Comparison of ENCODE assay signal across 8 cellular contexts in the genomic region with DNA sequence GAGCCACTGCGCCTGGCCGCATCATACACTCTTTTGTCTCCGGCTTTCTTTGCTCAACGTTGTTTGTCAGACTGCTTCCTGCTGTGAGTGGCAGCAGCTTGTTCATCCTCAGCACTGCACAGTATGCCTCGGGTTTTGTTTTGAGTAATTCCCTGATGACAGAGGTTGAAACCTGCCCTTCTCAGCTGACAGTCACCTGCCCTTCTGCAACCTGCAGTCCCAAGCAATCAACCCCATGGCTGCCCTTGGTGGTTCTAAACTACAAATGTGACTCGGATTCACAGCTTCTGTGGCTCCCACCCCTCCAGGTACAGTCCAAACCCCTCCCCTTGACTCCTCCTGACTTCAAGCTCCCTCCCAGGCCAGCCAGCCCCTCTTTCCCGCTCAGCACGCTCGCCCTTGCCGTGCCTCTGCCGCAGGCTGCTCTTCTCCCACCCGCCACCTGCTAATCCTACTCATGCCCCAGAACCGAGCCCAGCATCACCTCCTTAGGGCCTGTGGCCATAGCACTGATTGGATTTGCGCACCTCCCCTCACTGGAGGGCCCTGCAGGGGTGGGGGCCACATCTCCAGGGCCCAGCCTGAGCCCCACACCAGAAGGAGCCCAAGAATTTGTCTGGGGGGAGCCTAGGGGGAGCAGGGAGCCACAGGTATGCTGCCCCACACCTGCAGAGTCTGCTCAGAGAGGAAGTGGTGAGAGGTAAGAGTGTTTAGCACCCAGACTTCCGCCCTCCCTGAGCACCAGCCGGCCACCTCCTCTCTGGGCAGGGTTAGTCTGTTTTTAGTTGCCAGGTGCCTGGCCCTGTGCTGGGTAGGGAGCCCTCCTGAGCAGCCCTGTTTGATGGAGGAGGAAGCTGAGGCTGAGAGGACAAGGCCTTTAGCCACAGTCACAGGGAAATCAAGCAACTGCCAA. TPM values are rescaled to one million over a fixed set of nuclear protein-coding genes. Genes with fewer than 3 reads are reported as not detected.
A peak's percentile ranks its signal among the peaks of the same experiment; 100 is the strongest.
DNase-seq lines count a peak whose midpoint lies in the region; ATAC-seq, FAIRE-seq and TF ChIP-seq lines count a peak whose summit lies in the region.

No MANE protein-coding gene starts in this region.

- peak; percentile 36 to 84 (median 75) for DNase-seq in CD8-positive, alpha-beta memory T cell
- peak; percentile 63 for DNase-seq in SHP77 treated with DMSO at 0.1 percent for 48 hours (lab: John Stamatoyannopoulos, UW)
- DNase-seq in GM12878 (ENCODE audit: low read depth, low spot score): peak; percentile 95
- no peak for DNase-seq in ureter (ENCODE audit: low spot score)
- no peak for DNase-seq in anterior cingulate cortex (lab: John Stamatoyannopoulos, UW)

- H3K27ac Mint-ChIP-seq in CD8-positive, alpha-beta memory T cell: peak overlapping the region; percentile 87 to 100 (median 98)

- TF ChIP-seq CTCF in GM12878 (IDR thresholded peaks at IDR 0.05 in 2 of 3, conservative IDR thresholded peaks at IDR 0.05 in 1 of 3; ENCODE audit: control insufficient read depth in 2 of 3, extremely low read depth in 1 of 3, insufficient read depth in 1 of 3, low read depth in 3 of 3, low read length in 3 of 3): no peak
- no peak for TF ChIP-seq CTCF in parathyroid adenoma (IDR thresholded peaks at IDR 0.05)

- RAD21 ChIA-PET in GM12878 (lab: Charles Lee; ENCODE audit: unreplicated experiment): interaction anchor here (0.6 to 2.8 kb wide), 9 partner anchors 8 to 108 kb away, joined by 3 to 10 read pairs (median 3); a partner anchor contains a TSS

- peak; percentile 72 to 90; a peak in 3 of 4 replicates for TF ChIP-seq EP300 in GM12878 (IDR thresholded peaks at IDR 0.05; ENCODE audit: borderline replicate concordance in 1 of 2, control insufficient read depth in 1 of 2, low read depth in 2 of 2, low read length in 2 of 2)

- H3K27me3 ChIP-seq in CD8-positive, alpha-beta memory T cell (ENCODE audit: insufficient read depth, low read length, poor library complexity, severe bottlenecking): no peaks in the 10 kb centered on the region
- H3K27me3 ChIP-seq in GM12878 (replicated peaks in 1 of 2; ENCODE audit: control insufficient read depth in 2 of 2, insufficient read depth in 2 of 2, low read length in 1 of 2): no peaks in the 10 kb centered on the region
- no peaks in the 10 kb centered on the region for H3K27me3 ChIP-seq in parathyroid adenoma (ENCODE audit: control insufficient read depth, insufficient read depth, low read length)

- H3K9me3 ChIP-seq in CD8-positive, alpha-beta memory T cell (ENCODE audit: low read length): no peaks in the 10 kb centered on the region
- no peaks in the 10 kb centered on the region for H3K9me3 ChIP-seq in GM12878 (replicated peaks; ENCODE audit: control insufficient read depth, insufficient read depth, low read length)
- H3K9me3 ChIP-seq in parathyroid adenoma (ENCODE audit: control insufficient read depth, low read length): no peaks in the 10 kb centered on the region

- no TSS peak for BruUV-seq in GM12878 (replicated peaks; lab: Mats Ljungman, UMichigan)

- peaks cover 46% of the 10 kb centered on the region for H3K79me2 ChIP-seq in GM12878 (ENCODE audit: control insufficient read depth, insufficient read depth, low read length)
- H3K79me2 ChIP-seq in parathyroid adenoma: peaks cover 9% of the 10 kb centered on the region

- H3K4me1 Mint-ChIP-seq in CD8-positive, alpha-beta memory T cell: peaks cover 95 to 100% (median 100%) of the 10 kb centered on the region in 3 donors

- 1% methylated on average over 16 of the region's 16 CpGs for WGBS in GM12878 (ENCODE audit: insufficient coverage, insufficient replicate concordance, low lambda C conversion rate, missing lambda C conversion rate)

- peak; percentile 91 for FAIRE-seq in GM12878 (lab: Jason Lieb, UNC)

- TF ChIP-seq POLR2A in GM12878 (IDR thresholded peaks at IDR 0.05; ENCODE audit: low read depth, low read length): no peak; the same call in 1 of the 2 replicates

- peaks cover 0 to 66% (median 2%) of the 10 kb centered on the region in 3 donors for H3K36me3 Mint-ChIP-seq in CD8-positive, alpha-beta memory T cell

- H2AFZ ChIP-seq in GM12878 (ENCODE audit: control insufficient read depth, low read depth, low read length) (no peak overlapping the region), parathyroid adenoma (no peak overlapping the region)

- H3K9ac ChIP-seq in GM12878 (ENCODE audit: control insufficient read depth, insufficient read depth, low read length) (no peak overlapping the region), parathyroid adenoma (no peak overlapping the region)

- H3K4me3 Mint-ChIP-seq in CD8-positive, alpha-beta memory T cell: peak overlapping the region; percentile 85 to 99 (median 95)

- H3K4me2 ChIP-seq in GM12878 (ENCODE audit: control insufficient read depth, insufficient read depth) (peak overlapping the region; percentile 68), parathyroid adenoma (ENCODE audit: low read length) (no peak overlapping the region)

- H3K4me1 ChIP-seq in CD8-positive, alpha-beta memory T cell (ENCODE audit: insufficient read depth, low read length): peaks cover 99% of the 10 kb centered on the region
- H3K4me1 ChIP-seq in GM12878 (ENCODE audit: control insufficient read depth, insufficient read depth, low read length): peaks cover 50% of the 10 kb centered on the region
- H3K4me1 ChIP-seq in parathyroid adenoma: peaks cover 39% of the 10 kb centered on the region

- H3K27ac ChIP-seq in CD8-positive, alpha-beta memory T cell (ENCODE audit: low read depth, low read length): peak overlapping the region; percentile 55
- peak overlapping the region; percentile 63 for H3K27ac ChIP-seq in GM12878 (ENCODE audit: control insufficient read depth, insufficient read depth)
- peak overlapping the region; percentile 67 for H3K27ac ChIP-seq in parathyroid adenoma

- POLR2A ChIA-PET in CD8-positive, alpha-beta memory T cell (lab: Charles Lee): interaction anchor here (0.8 to 4.4 kb wide), 10 partner anchors 9 to 97 kb away, joined by 3 to 30 read pairs (median 4); a partner anchor contains a TSS
- POLR2A ChIA-PET in GM12878 (lab: Charles Lee): interaction anchor here (0.6 to 2.9 kb wide), 6 partner anchors 10 to 102 kb away, joined by 3 to 22 read pairs (median 6); a partner anchor contains a TSS

- TF ChIP-seq RAD21 in GM12878 (IDR thresholded peaks at IDR 0.05; ENCODE audit: insufficient read depth, low read depth, low read length): no peak

- intact Hi-C loops in GM12878 (cut with micrococcal nuclease; ENCODE audit: unreplicated experiment): loop anchor here (1.0 kb wide), 1 partner anchor 65 kb away; no protein-coding TSS in a partner anchor

- H3K9me3 Mint-ChIP-seq in CD8-positive, alpha-beta memory T cell: no peaks in the 10 kb centered on the region

- CTCF ChIA-PET in CD8-positive, alpha-beta memory T cell (lab: Charles Lee): interaction anchor here (1.2 to 5.9 kb wide), 8 partner anchors 10 to 65 kb away, joined by 4 to 35 read pairs (median 8); a partner anchor contains a TSS
- CTCF ChIA-PET in GM12878 (lab: Yijun Ruan, JAX): interaction anchor here (0.6 to 3.4 kb wide), 9 partner anchors 9 to 146 kb away, joined by 3 to 13 read pairs (median 3); no protein-coding TSS in a partner anchor

- H3K36me3 ChIP-seq in CD8-positive, alpha-beta memory T cell (ENCODE audit: insufficient read depth, low read length): no peaks in the 10 kb centered on the region
- H3K36me3 ChIP-seq in GM12878 (ENCODE audit: control insufficient read depth in 2 of 2, insufficient read depth in 2 of 2, low read length in 1 of 2) (peaks cover 0 to 3% of the 10 kb centered on the region in 2 experiments; a peak in 2 of 4 replicates), parathyroid adenoma (ENCODE audit: control insufficient read depth, insufficient read depth, low read length) (no peaks in the 10 kb centered on the region)

- SMC1A ChIA-PET in GM12878 (lab: Charles Lee; ENCODE audit: uncharacterized antibody, unreplicated experiment): interaction anchor here (0.9 to 4.2 kb wide), 10 partner anchors 9 to 101 kb away, joined by 3 to 24 read pairs (median 4); a partner anchor contains a TSS

- ATAC-seq in GM19463 (IDR thresholded peaks at IDR 0.05; ENCODE audit: unreplicated experiment) (peak; percentile 79), HG03457 (IDR thresholded peaks at IDR 0.05; ENCODE audit: unreplicated experiment) (peak; percentile 56), GM12878 (peak; percentile 92)

- peaks cover 0 to 2% of the 10 kb centered on the region in 2 donors for H3K27me3 Mint-ChIP-seq in CD8-positive, alpha-beta memory T cell

- peaks cover 14% of the 10 kb centered on the region for H4K20me1 ChIP-seq in GM12878 (ENCODE audit: control insufficient read depth, insufficient read depth)

- in situ Hi-C loops in GM12878 (cut with MboI): no loop called here

- peak overlapping the region; percentile 70 for H3K4me3 ChIP-seq in CD8-positive, alpha-beta memory T cell (ENCODE audit: low read length)
- H3K4me3 ChIP-seq in GM12878 (peak overlapping the region; percentile 50; the same call in 1 of the 2 replicates), parathyroid adenoma (ENCODE audit: low read depth, low read length) (no peak overlapping the region)

RNA-seq across cellular contexts. Expression of a gene that starts 10.1 kb away (rescaled TPM):
- total RNA-seq in CD8-positive, alpha-beta memory T cell: 10 to 100 TPM; 82.2 to 93.3 TPM
- 167 TPM for polyA plus RNA-seq in CD8-positive, alpha-beta memory T cell
- total RNA-seq in GM12878 (2013; cell fraction: nucleolus; rRNA removed): 23.5 and 27.2 TPM in 2 replicates
- total RNA-seq in GM12878 (2014; rRNA removed): 7.4 TPM in 2 replicates
- 8.5 and 9.5 TPM in 2 replicates for total RNA-seq in GM12878 (2014; rRNA removed; fragmentation: Illumina TruSeq; extraction: Trizol)
- 69.7 and 75.9 TPM in 2 replicates for total RNA-seq in GM12878 (2021)
- polyA plus RNA-seq in GM12878 (2011; ENCODE audit: low read depth): 116 TPM
- 3.3 and 6.6 TPM in 2 replicates for polyA plus RNA-seq in GM12878 (2011; rRNA removed)
- polyA plus RNA-seq in GM12878 (2011; cell fraction: cytosol; rRNA removed): 10.5 and 12.0 TPM in 2 replicates
- 13.2 and 14.7 TPM in 2 replicates for polyA plus RNA-seq in GM12878 (2011; cell fraction: nucleus; rRNA removed)
- polyA plus RNA-seq in GM12878 (2012): 61.5 and 83.9 TPM in 2 replicates
- polyA plus RNA-seq in GM12878 (2014; fragmentation: Illumina TruSeq; extraction: Trizol): 7.2 and 16.9 TPM in 2 replicates
- 1 to 10 TPM; 1.2 to 2.7 TPM for polyA plus RNA-seq in GM12878 (2014; fragmentation: Nextera tagmentation; extraction: Ambion mirVana)
- polyA plus RNA-seq in GM12878 (2014; rRNA removed): 20.7 and 21.5 TPM in 2 replicates
- 10 to 100 TPM in 1 of 2 experiments, 1 to 10 TPM in 1; 8.5 to 12.9 TPM for polyA plus RNA-seq in GM12878 (2016; fragmentation: Nextera tagmentation; extraction: Ambion mirVana)
- polyA minus RNA-seq in GM12878 (2011; rRNA and poly(A)+ RNA removed): 2.9 and 6.1 TPM in 2 replicates
- 4.0 and 8.6 TPM in 2 replicates for polyA minus RNA-seq in GM12878 (2011; cell fraction: cytosol; rRNA and poly(A)+ RNA removed)
- 2.8 and 6.3 TPM in 2 replicates for polyA minus RNA-seq in GM12878 (2011; cell fraction: nucleus; rRNA and poly(A)+ RNA removed)
- 99.6 TPM for total RNA-seq in ureter

RNA-seq across cellular contexts. Expression of a gene that starts 33.0 kb away (rescaled TPM):
- 10 to 100 TPM; 73.8 to 75.5 TPM for total RNA-seq in CD8-positive, alpha-beta memory T cell
- 52.2 TPM for polyA plus RNA-seq in CD8-positive, alpha-beta memory T cell
- 35.0 and 35.4 TPM in 2 replicates for total RNA-seq in GM12878 (2013; cell fraction: nucleolus; rRNA removed)
- total RNA-seq in GM12878 (2014; rRNA removed) (36.3 and 40.3 TPM in 2 replicates), GM12878 (2014; rRNA removed; fragmentation: Illumina TruSeq; extraction: Trizol) (30.6 and 31.7 TPM in 2 replicates), GM12878 (2021) (40.7 and 44.0 TPM in 2 replicates), ureter (41.1 TPM)
- 17.4 TPM for polyA plus RNA-seq in GM12878 (2011; ENCODE audit: low read depth)
- polyA plus RNA-seq in GM12878 (2011; rRNA removed) (25.8 and 49.2 TPM in 2 replicates), GM12878 (2014; fragmentation: Illumina TruSeq; extraction: Trizol) (24.3 and 45.4 TPM in 2 replicates), GM12878 (2014; fragmentation: Nextera tagmentation; extraction: Ambion mirVana) (10 to 100 TPM; 22.7 to 24.2 TPM), GM12878 (2014; rRNA removed) (54.3 and 56.5 TPM in 2 replicates), GM12878 (2016; fragmentation: Nextera tagmentation; extraction: Ambion mirVana) (10 to 100 TPM; 76.7 to 77.9 TPM)
- polyA plus RNA-seq in GM12878 (2011; cell fraction: cytosol; rRNA removed): 73.3 and 82.9 TPM in 2 replicates
- polyA plus RNA-seq in GM12878 (2011; cell fraction: nucleus; rRNA removed): 54.9 and 64.6 TPM in 2 replicates
- polyA plus RNA-seq in GM12878 (2012): 30.5 and 35.8 TPM in 2 replicates
- 39.4 and 64.4 TPM in 2 replicates for polyA minus RNA-seq in GM12878 (2011; rRNA and poly(A)+ RNA removed)
- polyA minus RNA-seq in GM12878 (2011; cell fraction: cytosol; rRNA and poly(A)+ RNA removed): 27.0 and 30.2 TPM in 2 replicates
- polyA minus RNA-seq in GM12878 (2011; cell fraction: nucleus; rRNA and poly(A)+ RNA removed): 38.0 and 63.1 TPM in 2 replicates

RNA-seq across cellular contexts. Expression of a gene that starts 40.1 kb away (rescaled TPM):
- 1 to 10 TPM; 1.4 to 2.5 TPM for total RNA-seq in CD8-positive, alpha-beta memory T cell
- 0.89 TPM for polyA plus RNA-seq in CD8-positive, alpha-beta memory T cell
- 1.9 and 2.0 TPM in 2 replicates for total RNA-seq in GM12878 (2013; cell fraction: nucleolus; rRNA removed)
- 0.40 TPM in 1 of 2 replicates, not detected in the other for total RNA-seq in GM12878 (2014; rRNA removed)
- total RNA-seq in GM12878 (2014; rRNA removed; fragmentation: Illumina TruSeq; extraction: Trizol): 0.14 and 0.22 TPM in 2 replicates
- total RNA-seq in GM12878 (2021): 0.32 and 0.64 TPM in 2 replicates
- 0.41 TPM for polyA plus RNA-seq in GM12878 (2011; ENCODE audit: low read depth)
- polyA plus RNA-seq in GM12878 (2011; rRNA removed): 0.12 and 0.50 TPM in 2 replicates
- 0.34 and 0.52 TPM in 2 replicates for polyA plus RNA-seq in GM12878 (2011; cell fraction: cytosol; rRNA removed)
- 2.2 and 3.0 TPM in 2 replicates for polyA plus RNA-seq in GM12878 (2011; cell fraction: nucleus; rRNA removed)
- polyA plus RNA-seq in GM12878 (2012): 0.60 and 1.1 TPM in 2 replicates
- polyA plus RNA-seq in GM12878 (2014; fragmentation: Illumina TruSeq; extraction: Trizol): 0.04 TPM in 1 of 2 replicates, not detected in the other
- not detected for polyA plus RNA-seq in GM12878 (2014; fragmentation: Nextera tagmentation; extraction: Ambion mirVana)
- 0.55 and 0.67 TPM in 2 replicates for polyA plus RNA-seq in GM12878 (2014; rRNA removed)
- under 1 TPM; 0.11 to 0.47 TPM for polyA plus RNA-seq in GM12878 (2016; fragmentation: Nextera tagmentation; extraction: Ambion mirVana)
- 0.10 TPM in 1 of 2 replicates, not detected in the other for polyA minus RNA-seq in GM12878 (2011; rRNA and poly(A)+ RNA removed)
- not detected in 2 replicates for polyA minus RNA-seq in GM12878 (2011; cell fraction: cytosol; rRNA and poly(A)+ RNA removed)
- polyA minus RNA-seq in GM12878 (2011; cell fraction: nucleus; rRNA and poly(A)+ RNA removed): 0.57 and 0.85 TPM in 2 replicates
- 3.3 TPM for total RNA-seq in ureter

RNA-seq across cellular contexts. Expression of a gene that starts 53.8 kb away (rescaled TPM):
- total RNA-seq in CD8-positive, alpha-beta memory T cell: 10 to 100 TPM; 32.9 to 43.2 TPM
- 28.7 TPM for polyA plus RNA-seq in CD8-positive, alpha-beta memory T cell
- 98.4 and 112 TPM in 2 replicates for total RNA-seq in GM12878 (2013; cell fraction: nucleolus; rRNA removed)
- total RNA-seq in GM12878 (2014; rRNA removed) (48.3 and 57.4 TPM in 2 replicates), GM12878 (2014; rRNA removed; fragmentation: Illumina TruSeq; extraction: Trizol) (20.7 and 23.7 TPM in 2 replicates), GM12878 (2021) (56.1 and 64.1 TPM in 2 replicates), ureter (25.8 TPM)
- polyA plus RNA-seq in GM12878 (2011; ENCODE audit: low read depth): 11.8 TPM
- polyA plus RNA-seq in GM12878 (2011; rRNA removed) (6.9 and 16.4 TPM in 2 replicates), GM12878 (2014; fragmentation: Illumina TruSeq; extraction: Trizol) (3.0 and 13.5 TPM in 2 replicates), GM12878 (2014; fragmentation: Nextera tagmentation; extraction: Ambion mirVana) (1 to 10 TPM; 4.2 to 6.6 TPM), GM12878 (2014; rRNA removed) (63.2 and 68.1 TPM in 2 replicates), GM12878 (2016; fragmentation: Nextera tagmentation; extraction: Ambion mirVana) (10 to 100 TPM; 46.7 to 49.9 TPM)
- polyA plus RNA-seq in GM12878 (2011; cell fraction: cytosol; rRNA removed): 38.1 and 52.2 TPM in 2 replicates
- polyA plus RNA-seq in GM12878 (2011; cell fraction: nucleus; rRNA removed): 59.2 and 59.5 TPM in 2 replicates
- polyA plus RNA-seq in GM12878 (2012): 40.4 and 47.8 TPM in 2 replicates
- polyA minus RNA-seq in GM12878 (2011; rRNA and poly(A)+ RNA removed): 23.9 and 54.0 TPM in 2 replicates
- polyA minus RNA-seq in GM12878 (2011; cell fraction: cytosol; rRNA and poly(A)+ RNA removed): 25.1 and 31.3 TPM in 2 replicates
- polyA minus RNA-seq in GM12878 (2011; cell fraction: nucleus; rRNA and poly(A)+ RNA removed): 27.2 and 51.5 TPM in 2 replicates

Comparison
In these comparisons a context has a peak if more than half of its experiments do, and no peak if none do; other contexts are left out.
1. DNase-seq: peak in CD8-positive, alpha-beta memory T cell (5 of 5), SHP77 treated with DMSO at 0.1 percent for 48 hours (single experiment) and GM12878 (single experiment); none in ureter (single experiment) and anterior cingulate cortex (0 of 58).
2. Peak in every context shown above with its lines, with median percentiles within 50 percentile points of each other: H3K27ac ChIP-seq and ATAC-seq.